In the genomic region with DNA sequence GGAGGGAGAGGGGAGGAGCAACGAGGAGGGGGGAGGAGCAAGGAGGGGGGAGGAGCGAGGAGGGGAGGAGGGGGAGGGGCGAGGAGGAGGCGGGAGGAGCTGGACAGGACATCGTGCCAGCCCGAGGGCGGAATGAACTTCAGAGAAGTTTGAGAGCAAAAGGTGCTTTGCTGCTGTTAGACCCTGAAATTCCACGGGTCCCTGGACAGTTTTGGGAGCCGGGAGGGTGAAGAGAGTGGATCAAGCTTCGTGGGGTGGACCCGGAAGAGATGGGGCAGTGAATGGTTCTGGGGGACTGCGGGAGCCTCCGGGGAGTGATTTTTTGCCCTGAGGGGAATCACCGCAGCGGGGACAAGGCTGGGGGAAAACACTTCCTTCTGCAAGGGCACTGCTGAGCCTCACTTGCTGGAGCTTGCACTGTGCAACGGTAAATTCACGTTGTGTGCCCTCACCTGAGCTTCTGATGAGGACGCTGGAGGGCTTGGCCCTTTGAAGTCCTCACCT, we compare ENCODE assay signal across 8 cellular contexts. TPM values are rescaled to one million over a fixed set of nuclear protein-coding genes. Genes with fewer than 3 reads are reported as not detected.
DNase-seq lines count a peak whose midpoint lies in the region; TF ChIP-seq lines count a peak whose summit lies in the region.

No MANE protein-coding gene starts in this region.

- peak; percentile 63 to 81 (median 67) for DNase-seq in CD4-positive, alpha-beta memory T cell
- DNase-seq in activated CD8-positive, alpha-beta memory T cell treated with anti-CD3 and anti-CD28 coated beads, Interleukin-2, amount 50 U/mL, for 48 hours, result peak; percentile 84
- DNase-seq in testis, result no peak
- no peak for DNase-seq in SHP77 treated with DMSO at 0.1 percent for 48 hours (lab: John Stamatoyannopoulos, UW)
- no peak for DNase-seq in DMS153 (lab: John Stamatoyannopoulos, UW)
- DNase-seq in NCI-H2107 (lab: John Stamatoyannopoulos, UW), result no peak

- no peaks in the 10 kb centered on the region for H3K27me3 Mint-ChIP-seq in CD4-positive, alpha-beta memory T cell

- peak overlapping the region; percentile 6 to 62 for H3K4me3 ChIP-seq in CD4-positive, alpha-beta memory T cell (ENCODE audit: low read length in 2 of 2)
- H3K4me3 ChIP-seq in Loucy (ENCODE audit: low read length, poor library complexity, severe bottlenecking) (peak overlapping the region; percentile 75), iPS-15b (ENCODE audit: low read depth, low read length) (peak overlapping the region; percentile 67), testis (peak overlapping the region; percentile 2 to 34)

- H3K27me3 ChIP-seq in CD4-positive, alpha-beta memory T cell (ENCODE audit: insufficient read depth, low read length), result no peaks in the 10 kb centered on the region
- H3K27me3 ChIP-seq in Loucy (ENCODE audit: insufficient read depth, low read length, poor library complexity, severe bottlenecking), result no peaks in the 10 kb centered on the region
- H3K27me3 ChIP-seq in iPS-15b (ENCODE audit: control insufficient read depth, insufficient read depth, low read length), result peaks cover 3% of the 10 kb centered on the region
- no peaks in the 10 kb centered on the region for H3K27me3 ChIP-seq in testis

- POLR2A ChIA-PET in CD4-positive, alpha-beta memory T cell (lab: Charles Lee; ENCODE audit: partially characterized antibody), result interaction anchor here (0.5 to 12.0 kb wide), 37 partner anchors 8 to 551 kb away, joined by 3 to 549 read pairs (median 6); a partner anchor contains a TSS

- H4K20me1 ChIP-seq in Loucy (ENCODE audit: insufficient read depth, low read length, poor library complexity, severe bottlenecking), result no peaks in the 10 kb centered on the region

- peaks cover 0 to 4% (median 0%) of the 10 kb centered on the region in 8 donors for H3K9me3 Mint-ChIP-seq in CD4-positive, alpha-beta memory T cell

- WGBS in testis, 2 donors, result 45 to 50% methylated on average over 15 to 17 of the region's 18 CpGs

- H3K9me2 ChIP-seq in Loucy (replicated peaks; ENCODE audit: low read depth, low read length), result no peaks in the 10 kb centered on the region

- CTCF ChIA-PET in CD4-positive, alpha-beta memory T cell (lab: Charles Lee; ENCODE audit: partially characterized antibody), result interaction anchor here (1.0 to 4.6 kb wide), 12 partner anchors 10 to 181 kb away, joined by 3 to 50 read pairs (median 7); a partner anchor contains a TSS

- H3K4me1 Mint-ChIP-seq in CD4-positive, alpha-beta memory T cell, result peaks cover 20 to 34% (median 27%) of the 10 kb centered on the region in 4 donors

- no peaks in the 10 kb centered on the region for H3K9me3 ChIP-seq in CD4-positive, alpha-beta memory T cell (ENCODE audit: control insufficient read depth in 1 of 2, low read length in 2 of 2)
- H3K9me3 ChIP-seq in Loucy (ENCODE audit: insufficient read depth, low read depth, low read length) (no peaks in the 10 kb centered on the region), iPS-15b (ENCODE audit: control insufficient read depth, insufficient read depth, low read length) (no peaks in the 10 kb centered on the region), testis (no peaks in the 10 kb centered on the region)

- H3K36me3 ChIP-seq in CD4-positive, alpha-beta memory T cell (ENCODE audit: insufficient read depth, low read length), result no peaks in the 10 kb centered on the region
- H3K36me3 ChIP-seq in Loucy (ENCODE audit: insufficient read depth, low read length) (no peaks in the 10 kb centered on the region), iPS-15b (ENCODE audit: control insufficient read depth, insufficient read depth, low read length) (no peaks in the 10 kb centered on the region), testis (ENCODE audit: low read depth, missing control alignments) (no peaks in the 10 kb centered on the region)

- H3K9ac ChIP-seq in Loucy (ENCODE audit: low read depth, low read length, poor library complexity, severe bottlenecking) (peak overlapping the region; percentile 86), iPS-15b (ENCODE audit: low read depth, low read length) (no peak overlapping the region)

- TF ChIP-seq POLR2A in testis (IDR thresholded peaks at IDR 0.05), result no peak

- H3K27ac ChIP-seq in CD4-positive, alpha-beta memory T cell (ENCODE audit: low read depth, low read length), result peak overlapping the region; percentile 72
- H3K27ac ChIP-seq in testis, result peak overlapping the region in 1 of 2 donors; percentile 58

- H3K4me2 ChIP-seq in Loucy (ENCODE audit: low read depth, low read length, poor library complexity, severe bottlenecking), result peak overlapping the region; percentile 92

- no peak for TF ChIP-seq CTCF in Loucy (conservative IDR thresholded peaks at IDR 0.05; ENCODE audit: low read length)
- no peak for TF ChIP-seq CTCF in testis (IDR thresholded peaks at IDR 0.05)

- peaks cover 6% of the 10 kb centered on the region; the same call in 1 of the 2 replicates for H3K79me2 ChIP-seq in Loucy (ENCODE audit: insufficient read depth, low read length)

- intact Hi-C loops in CD4-positive, alpha-beta memory T cell (cut with micrococcal nuclease), result loop anchor here (1.0 to 5.0 kb wide), 4 partner anchors 40 to 430 kb away; a partner anchor contains a TSS
- intact Hi-C loops in testis (cut with DNase I; ENCODE audit: low total_unique reads), result no loop called here

- H3K36me3 Mint-ChIP-seq in CD4-positive, alpha-beta memory T cell, result peaks cover 0 to 1% of the 10 kb centered on the region in 2 donors

- H3K27ac Mint-ChIP-seq in CD4-positive, alpha-beta memory T cell, result peak overlapping the region; percentile 91 to 99 (median 96)

- peaks cover 25% of the 10 kb centered on the region for H3K4me1 ChIP-seq in CD4-positive, alpha-beta memory T cell (ENCODE audit: insufficient read depth, low read length)
- H3K4me1 ChIP-seq in Loucy (ENCODE audit: insufficient read depth, low read length, poor library complexity, severe bottlenecking) (peaks cover 23% of the 10 kb centered on the region), iPS-15b (ENCODE audit: control insufficient read depth, insufficient read depth, low read length) (peaks cover 11% of the 10 kb centered on the region), testis (no peaks in the 10 kb centered on the region)

- peak overlapping the region; percentile 81 to 95 (median 87) for H3K4me3 Mint-ChIP-seq in CD4-positive, alpha-beta memory T cell

- peak overlapping the region; percentile 47; the same call in 1 of the 2 replicates for H2AFZ ChIP-seq in Loucy (ENCODE audit: low read length)

- peaks cover 11% of the 10 kb centered on the region; the same call in 1 of the 2 replicates for H3F3A ChIP-seq in Loucy (ENCODE audit: low read depth)

RNA-seq across cellular contexts. Expression of a gene that starts 10.7 kb away (rescaled TPM):
- 10 to 100 TPM; 25.9 to 26.3 TPM for total RNA-seq in CD4-positive, alpha-beta memory T cell
- 10 to 100 TPM in 1 of 2 donors, 1 to 10 TPM in 1; 1.4 to 10.8 TPM for polyA plus RNA-seq in CD4-positive, alpha-beta memory T cell
- 1 to 10 TPM in 1 of 2 donors, under 1 TPM in 1; 0.31 to 2.4 TPM for total RNA-seq in testis
- 0.26 TPM for polyA plus RNA-seq in testis (ENCODE audit: insufficient read depth, low read depth, low replicate concordance)

RNA-seq across cellular contexts. Expression of a gene that starts 21.4 kb away (rescaled TPM):
- 100 to 1,000 TPM; 304 TPM for total RNA-seq in CD4-positive, alpha-beta memory T cell
- 1 to 10 TPM; 3.0 to 5.6 TPM for polyA plus RNA-seq in CD4-positive, alpha-beta memory T cell
- total RNA-seq in testis, result 10 to 100 TPM; 26.5 to 32.5 TPM
- polyA plus RNA-seq in testis (ENCODE audit: insufficient read depth, low read depth, low replicate concordance), result 8.2 TPM

RNA-seq across cellular contexts. Expression of a gene that starts 30.8 kb away (rescaled TPM):
- 100 to 1,000 TPM in 1 of 2 experiments, 10 to 100 TPM in 1; 99.9 to 107 TPM for total RNA-seq in CD4-positive, alpha-beta memory T cell
- polyA plus RNA-seq in CD4-positive, alpha-beta memory T cell, result 100 to 1,000 TPM; 179 to 247 TPM
- total RNA-seq in testis, result 100 to 1,000 TPM; 128 to 180 TPM
- polyA plus RNA-seq in testis (ENCODE audit: insufficient read depth, low read depth, low replicate concordance), result 133 TPM

RNA-seq across cellular contexts. Expression of a gene that starts 31.4 kb away (rescaled TPM):
- total RNA-seq in CD4-positive, alpha-beta memory T cell, result 10 to 100 TPM; 26.5 to 30.7 TPM
- polyA plus RNA-seq in CD4-positive, alpha-beta memory T cell, result 10 to 100 TPM; 11.2 to 11.6 TPM
- 10 to 100 TPM; 31.7 to 43.6 TPM for total RNA-seq in testis
- polyA plus RNA-seq in testis (ENCODE audit: insufficient read depth, low read depth, low replicate concordance), result 57.0 TPM

RNA-seq across cellular contexts. Expression of a gene that starts 31.8 kb away (rescaled TPM):
- total RNA-seq in CD4-positive, alpha-beta memory T cell, result not detected
- polyA plus RNA-seq in CD4-positive, alpha-beta memory T cell, result not detected
- not detected for total RNA-seq in testis
- not detected for polyA plus RNA-seq in testis (ENCODE audit: insufficient read depth, low read depth, low replicate concordance)

Comparison
In these comparisons a context has a peak if more than half of its experiments do, and no peak if none do; other contexts are left out.
1. DNase-seq: peak in CD4-positive, alpha-beta memory T cell (5 of 5) and activated CD8-positive, alpha-beta memory T cell treated with anti-CD3 and anti-CD28 coated beads, Interleukin-2, amount 50 U/mL, for 48 hours (single experiment); none in testis (single experiment), SHP77 treated with DMSO at 0.1 percent for 48 hours (single experiment), DMS153 (single experiment) and NCI-H2107 (single experiment).
2. H3K4me3 ChIP-seq: peak in every context shown above with its lines; median percentile 75 in Loucy; 67 in iPS-15b; 34 in CD4-positive, alpha-beta memory T cell; 18 in testis.
3. RNA of a gene that starts 10.7 kb away (total RNA-seq): 25.9 to 26.3 TPM in CD4-positive, alpha-beta memory T cell; 0.31 to 2.4 TPM in testis; every median in the first group is over 4 times any median in the second.
4. RNA of a gene that starts 21.4 kb away (total RNA-seq): 304 TPM in CD4-positive, alpha-beta memory T cell; 26.5 to 32.5 TPM in testis; every median in the first group is over 4 times any median in the second.